In genomic region chr3:168134931-168135330, GRCh38 we compare ENCODE assay signal across 15 cellular contexts. TPM values are rescaled to one million over a fixed set of nuclear protein-coding genes. Genes with fewer than 3 reads are reported as not detected.
A peak's percentile ranks its signal among the peaks of the same experiment; 100 is the strongest.
DNase-seq lines count a peak whose midpoint lies in the region; ATAC-seq, FAIRE-seq and TF ChIP-seq lines count a peak whose summit lies in the region.
"Had no signal": no experiment of that assay in that cellular context is flagged by ENCODE, and none has a peak within 500 bp of the region (broad histone marks: within the 10 kb centered on the region; RNA-seq: fewer than 3 reads in every experiment).

No MANE protein-coding gene starts in this region.

- no peaks in the 10 kb centered on the region for H3K9me3 ChIP-seq in mucosa of descending colon
- no peaks in the 10 kb centered on the region for H3K9me3 ChIP-seq in Peyer's patch

- no peaks in the 10 kb centered on the region for H3K27me3 ChIP-seq in Peyer's patch
- H3K27me3 ChIP-seq: MG63 had no signal

- no peak for FAIRE-seq in urothelium cell line (lab: Jason Lieb, UNC)

- no peak overlapping the region for H3K27ac ChIP-seq in Peyer's patch

- H3K4me1 ChIP-seq in mucosa of descending colon (ENCODE audit: low read depth), result no peaks in the 10 kb centered on the region
- no peaks in the 10 kb centered on the region for H3K4me1 ChIP-seq in Peyer's patch

- ATAC-seq in GM18867 (IDR thresholded peaks at IDR 0.05; ENCODE audit: unreplicated experiment) (peak; percentile 79), HG02571 (IDR thresholded peaks at IDR 0.05; ENCODE audit: unreplicated experiment) (peak; percentile 68), HG03457 (IDR thresholded peaks at IDR 0.05; ENCODE audit: unreplicated experiment) (peak; percentile 65), mucosa of descending colon (no peak), HG03439 (IDR thresholded peaks at IDR 0.05; ENCODE audit: unreplicated experiment) (no peak)
- ATAC-seq: activated T-cell treated with anti-CD3 and anti-CD28 coated beads, Interleukin-2, amount 50 U/mL, for 4 hours had no signal

- TF ChIP-seq CTCF in mucosa of descending colon (IDR thresholded peaks at IDR 0.05) (no peak), Peyer's patch (IDR thresholded peaks at IDR 0.05) (no peak)

- H3K4me3 ChIP-seq in mucosa of descending colon (no peak overlapping the region), Peyer's patch (no peak overlapping the region)
- H3K4me3 ChIP-seq: MG63 had no signal

- DNase-seq in kidney tubule cell (ENCODE audit: low spot score) (peak; percentile 47), mucosa of descending colon (no peak), urothelium cell line (ENCODE audit: low spot score) (no peak), Peyer's patch (no peak)
- DNase-seq: activated CD4-positive, alpha-beta T cell treated with anti-CD3 and anti-CD28 coated beads for 48 hours; activated T-cell treated with anti-CD3 and anti-CD28 coated beads, Interleukin-2, amount 50 U/mL, for 4 hours; DMS 273 treated with DMSO at 0.1 percent for 48 hours; MG63; NCI-H187 treated with DMSO at 0.1 percent for 48 hours; NCI-H526 treated with DMSO at 0.1 percent for 48 hours; RPMI8226 had no signal

- no peaks in the 10 kb centered on the region for H3K36me3 ChIP-seq in mucosa of descending colon (ENCODE audit: low read depth)
- no peaks in the 10 kb centered on the region for H3K36me3 ChIP-seq in Peyer's patch
- H3K36me3 ChIP-seq: MG63 had no signal

- intact Hi-C loops in mucosa of descending colon (cut with DNase I, micrococcal nuclease), result no loop called here

- TF ChIP-seq POLR2A in Peyer's patch (IDR thresholded peaks at IDR 0.05), result no peak

RNA-seq across cellular contexts. Expression of gene GOLIM4, which starts 39.2 kb away (rescaled TPM):
- total RNA-seq in mucosa of descending colon, result 100 to 1,000 TPM in 1 of 3 donors, 10 to 100 TPM in 2; 60.8 to 102 (median 80.4) TPM
- 100 to 1,000 TPM; 102 to 186 (median 139) TPM for total RNA-seq in Peyer's patch

Comparison
In these comparisons a context has a peak if more than half of its experiments do, and no peak if none do; other contexts are left out.
1. ATAC-seq: peak in GM18867 (single experiment), HG02571 (single experiment) and HG03457 (single experiment); none in mucosa of descending colon (single experiment) and HG03439 (single experiment).